Comparison of ENCODE assay signal across 14 cellular contexts in the genomic region with DNA sequence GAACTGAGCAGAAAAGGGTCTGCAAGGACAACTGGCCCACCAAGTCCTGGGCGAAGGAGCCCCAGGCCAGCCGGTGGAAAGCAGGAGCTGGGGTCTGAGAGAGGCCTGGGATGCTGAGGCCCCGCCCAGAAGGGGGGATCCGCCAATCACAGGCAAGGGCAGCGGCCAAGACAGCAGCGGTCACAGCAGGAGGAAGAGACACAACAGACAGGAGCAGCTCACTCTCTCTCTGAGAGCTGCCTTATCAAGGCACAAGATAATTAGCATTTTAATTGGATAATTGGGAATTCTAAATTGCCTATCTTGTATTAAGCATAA.
"Had no signal": no experiment of that assay in that cellular context is flagged by ENCODE, and none has a peak within 500 bp of the region (broad histone marks: within the 10 kb centered on the region; RNA-seq: fewer than 3 reads in every experiment).

No MANE protein-coding gene starts in this region.

- H2AFZ ChIP-seq: hepatocyte had no signal

- H3K36me3 Mint-ChIP-seq: activated naive CD4-positive, alpha-beta T cell treated with anti-CD3 and anti-CD28 coated beads, Interleukin-2, amount 10 ng/mL, durations not matched to agents 7 days and 5 days; immature natural killer cell had no signal

- H3K79me2 ChIP-seq: hepatocyte had no signal

- H3K9me3 Mint-ChIP-seq: activated B cell treated with CpG ODN at 0.5 μM for 24 hours; activated CD4-positive, alpha-beta T cell treated with anti-CD3 and anti-CD28 coated beads, Interleukin-2, amount 10 ng/mL, durations not matched to agents 24 days and 14 days; activated naive CD4-positive, alpha-beta T cell treated with anti-CD3 and anti-CD28 coated beads, Interleukin-2, amount 10 ng/mL, durations not matched to agents 7 days and 5 days; immature natural killer cell; T-helper 1 cell treated with Interleukin-12 subunit alpha and Interleukin-12 subunit beta and Interleukin-4 antibody, amounts not matched to agents 30 μg/mL and 1 μg/mL, for 36 hours had no signal

- H3K4me2 ChIP-seq: hepatocyte had no signal

- H3K36me3 ChIP-seq: adrenal gland, gastrocnemius medialis, left lung had no signal

- H3K27ac ChIP-seq: adrenal gland, epithelial cell of prostate, gastrocnemius medialis, hepatocyte, left lung had no signal

- H3K4me3 ChIP-seq: adrenal gland, gastrocnemius medialis, hepatocyte, left lung had no signal

- H3K27me3 ChIP-seq: adrenal gland, gastrocnemius medialis, hepatocyte, left lung had no signal

- H3K4me3 Mint-ChIP-seq: activated B cell treated with CpG ODN at 0.5 μM for 24 hours; activated CD4-positive, alpha-beta T cell treated with anti-CD3 and anti-CD28 coated beads, Interleukin-2, amount 10 ng/mL, durations not matched to agents 24 days and 14 days; activated naive CD4-positive, alpha-beta T cell treated with anti-CD3 and anti-CD28 coated beads, Interleukin-2, amount 10 ng/mL, durations not matched to agents 7 days and 5 days; immature natural killer cell; T-helper 1 cell treated with Interleukin-12 subunit alpha and Interleukin-12 subunit beta and Interleukin-4 antibody, amounts not matched to agents 30 μg/mL and 1 μg/mL, for 36 hours had no signal

- H3K9me3 ChIP-seq: adrenal gland, gastrocnemius medialis, left lung had no signal

- H3K27me3 Mint-ChIP-seq: activated B cell treated with CpG ODN at 0.5 μM for 24 hours; activated CD4-positive, alpha-beta T cell treated with anti-CD3 and anti-CD28 coated beads, Interleukin-2, amount 10 ng/mL, durations not matched to agents 24 days and 14 days; activated naive CD4-positive, alpha-beta T cell treated with anti-CD3 and anti-CD28 coated beads, Interleukin-2, amount 10 ng/mL, durations not matched to agents 7 days and 5 days had no signal

- DNase-seq: activated B cell treated with CpG ODN at 0.5 μM for 24 hours; activated CD4-positive, alpha-beta T cell treated with anti-CD3 and anti-CD28 coated beads, Interleukin-2, amount 10 ng/mL, durations not matched to agents 24 days and 14 days; activated naive CD4-positive, alpha-beta T cell treated with anti-CD3 and anti-CD28 coated beads, Interleukin-2, amount 10 ng/mL, durations not matched to agents 7 days and 5 days; adrenal gland; cortex of kidney; effector memory CD4-positive, alpha-beta T cell; gastrocnemius medialis; immature natural killer cell; small intestine had no signal

- H3K27ac Mint-ChIP-seq: activated B cell treated with CpG ODN at 0.5 μM for 24 hours; activated CD4-positive, alpha-beta T cell treated with anti-CD3 and anti-CD28 coated beads, Interleukin-2, amount 10 ng/mL, durations not matched to agents 24 days and 14 days; activated naive CD4-positive, alpha-beta T cell treated with anti-CD3 and anti-CD28 coated beads, Interleukin-2, amount 10 ng/mL, durations not matched to agents 7 days and 5 days; immature natural killer cell; T-helper 1 cell treated with Interleukin-12 subunit alpha and Interleukin-12 subunit beta and Interleukin-4 antibody, amounts not matched to agents 30 μg/mL and 1 μg/mL, for 36 hours had no signal

- H3K4me1 ChIP-seq: adrenal gland, gastrocnemius medialis had no signal

- ATAC-seq: gastrocnemius medialis, left lung, right cardiac atrium had no signal
